ENCODE assay signal across 26 cellular contexts in the genomic region with DNA sequence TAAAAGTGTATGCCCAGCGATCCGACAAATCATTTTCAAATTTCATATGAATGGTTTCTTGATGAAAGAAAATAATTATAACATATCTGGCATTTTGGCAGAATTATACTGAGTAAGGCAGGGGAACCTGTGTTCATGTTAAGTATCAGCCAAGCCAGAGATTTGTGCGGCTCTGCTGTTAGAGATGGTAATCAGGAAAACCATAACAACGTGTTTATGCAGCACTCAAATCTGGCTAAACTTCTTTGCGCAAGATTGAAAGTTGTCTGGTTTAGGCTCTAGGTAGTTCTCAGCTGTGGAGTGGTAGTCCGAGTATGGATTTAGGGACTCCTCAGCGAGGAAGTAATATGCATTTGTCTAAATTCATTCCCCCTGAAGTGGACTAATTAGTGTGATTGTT. TPM values are rescaled to one million over a fixed set of nuclear protein-coding genes. Genes with fewer than 3 reads are reported as not detected.
DNase-seq lines count a peak whose midpoint lies in the region; ATAC-seq, FAIRE-seq and TF ChIP-seq lines count a peak whose summit lies in the region.
"Had no signal": no experiment of that assay in that cellular context is flagged by ENCODE, and none has a peak within 500 bp of the region (broad histone marks: within the 10 kb centered on the region; RNA-seq: fewer than 3 reads in every experiment).

No MANE protein-coding gene starts in this region.

- no peaks in the 10 kb centered on the region for H3K4me1 Mint-ChIP-seq in MCF 10A (ENCODE audit: insufficient read depth, unreplicated experiment)
- H3K4me1 Mint-ChIP-seq in stimulated activated naive B cell treated with anti-CD40 and anti-IgM and Interleukin-4, amounts not matched to agents 10 μg/mL and 1 μg/mL and 100 μg/mL, for 72 hours: no peaks in the 10 kb centered on the region
- H3K4me1 Mint-ChIP-seq: CD8-positive, alpha-beta memory T cell had no signal

- no peak overlapping the region for H3K4me3 Mint-ChIP-seq in MCF 10A (ENCODE audit: unreplicated experiment)
- no peak overlapping the region for H3K4me3 Mint-ChIP-seq in stimulated activated naive B cell treated with anti-CD40 and anti-IgM and Interleukin-4, amounts not matched to agents 10 μg/mL and 1 μg/mL and 100 μg/mL, for 72 hours
- H3K4me3 Mint-ChIP-seq: CD14-positive monocyte; CD4-positive, alpha-beta T cell; CD8-positive, alpha-beta memory T cell; H9 had no signal

- no peak for FAIRE-seq in GM12891 (lab: Jason Lieb, UNC)
- FAIRE-seq: A549, D721Med, GM12878, GM18507 had no signal

- TF ChIP-seq CTCF in MCF 10A (IDR thresholded peaks at IDR 0.05; ENCODE audit: unreplicated experiment) (no peak), VCaP (conservative IDR thresholded peaks at IDR 0.05) (no peak)

- no peaks in the 10 kb centered on the region for H3K9me3 Mint-ChIP-seq in MCF 10A (ENCODE audit: unreplicated experiment)
- no peaks in the 10 kb centered on the region for H3K9me3 Mint-ChIP-seq in stimulated activated naive B cell treated with anti-CD40 and anti-IgM and Interleukin-4, amounts not matched to agents 10 μg/mL and 1 μg/mL and 100 μg/mL, for 72 hours
- H3K9me3 Mint-ChIP-seq: CD4-positive, alpha-beta T cell; CD8-positive, alpha-beta memory T cell; H9 had no signal

- CTCF ChIA-PET in MCF 10A (lab: Yijun Ruan, JAX): no interaction called here

- no peaks in the 10 kb centered on the region for H3K36me3 Mint-ChIP-seq in MCF 10A (ENCODE audit: insufficient read depth, unreplicated experiment)
- H3K36me3 Mint-ChIP-seq in stimulated activated naive B cell treated with anti-CD40 and anti-IgM and Interleukin-4, amounts not matched to agents 10 μg/mL and 1 μg/mL and 100 μg/mL, for 72 hours: no peaks in the 10 kb centered on the region
- H3K36me3 Mint-ChIP-seq: CD14-positive monocyte; CD8-positive, alpha-beta memory T cell had no signal

- intact Hi-C loops in MCF 10A (cut with micrococcal nuclease): no loop called here

- in situ Hi-C loops in T47D (cut with HindIII; ENCODE audit: low pct_unique_long_range_greater_than_20kb, low sequenced_read_pairs): no loop called here

- POLR2A ChIA-PET in MCF 10A (lab: Yijun Ruan, JAX): no interaction called here

- TF ChIP-seq POLR2A in GM12891 (IDR thresholded peaks at IDR 0.05; ENCODE audit: low read depth, low read length): no peak

- peak overlapping the region; percentile 40 for H3K27ac ChIP-seq in VCaP
- H3K27ac ChIP-seq: A549; BLaER1 treated with 17β-estradiol and CSF1 and Interleukin-3, amounts not matched to agents 10 nM and 100 nM; GM23248 had no signal

- no peak overlapping the region for H3K27ac Mint-ChIP-seq in MCF 10A (ENCODE audit: low read depth, unreplicated experiment)
- no peak overlapping the region for H3K27ac Mint-ChIP-seq in stimulated activated naive B cell treated with anti-CD40 and anti-IgM and Interleukin-4, amounts not matched to agents 10 μg/mL and 1 μg/mL and 100 μg/mL, for 72 hours
- H3K27ac Mint-ChIP-seq: CD4-positive, alpha-beta T cell; CD8-positive, alpha-beta memory T cell; H9 had no signal

- no TSS peak for BruUV-seq in MCF 10A (replicated peaks; lab: Mats Ljungman, UMichigan)

- H3K27me3 Mint-ChIP-seq in MCF 10A (ENCODE audit: insufficient read depth, unreplicated experiment): peaks cover 4% of the 10 kb centered on the region
- peaks cover 24 to 50% of the 10 kb centered on the region in 2 donors for H3K27me3 Mint-ChIP-seq in stimulated activated naive B cell treated with anti-CD40 and anti-IgM and Interleukin-4, amounts not matched to agents 10 μg/mL and 1 μg/mL and 100 μg/mL, for 72 hours

- no peak for ATAC-seq in left lobe of liver
- ATAC-seq in stimulated activated naive B cell treated with anti-CD40 and anti-IgM and Interleukin-4, amounts not matched to agents 10 μg/mL and 1 μg/mL and 100 μg/mL, for 72 hours (replicated peaks): no peak
- ATAC-seq: A549, GM12878, HCT116 had no signal

- peak; percentile 36 to 40 for DNase-seq in T47D (ENCODE audit: low read depth in 1 of 2, low spot score in 1 of 2)
- DNase-seq in MCF 10A (ENCODE audit: unreplicated experiment): no peak
- DNase-seq in left lobe of liver (ENCODE audit: low spot score): peak; percentile 7
- no peak for DNase-seq in GM12891 (ENCODE audit: insufficient read length, low spot score)
- DNase-seq in UCSD-AML1 (lab: John Stamatoyannopoulos, UW; ENCODE audit: unreplicated experiment): no peak
- no peak for DNase-seq in stimulated activated naive B cell treated with anti-CD40 and anti-IgM and Interleukin-4, amounts not matched to agents 10 μg/mL and 1 μg/mL and 100 μg/mL, for 72 hours
- DNase-seq: 8988T; ACHN; AML-193; BE2C; CD8-positive, alpha-beta memory T cell; DMS 273 treated with DMSO at 0.1 percent for 48 hours; DMS79; EL; GDM1; GM23248 had no signal

TF ChIP-seq in GM12891, 5 proteins besides CTCF, POLR2A, EP300 and RAD21:
- TF ChIP-seq POU2F2 (IDR thresholded peaks at IDR 0.05; ENCODE audit: low read depth, low read length) (no peak), PAX5 (IDR thresholded peaks at IDR 0.05; ENCODE audit: insufficient read depth, low read length, severe bottlenecking) (no peak), POLR2AphosphoS5 (IDR thresholded peaks at IDR 0.05; ENCODE audit: low read depth, low read length) (no peak), SPI1 (IDR thresholded peaks at IDR 0.05; ENCODE audit: low read depth, low read length) (no peak), TAF1 (IDR thresholded peaks at IDR 0.05; ENCODE audit: low read depth, low read length) (no peak)

RNA-seq across cellular contexts. Expression of a gene that starts 8.9 kb away (rescaled TPM):
- total RNA-seq in MCF 10A (2022) (129 and 152 TPM in 2 replicates), left lobe of liver (5.8 TPM)
- 3.0 TPM for polyA plus RNA-seq in GM12891 (2012; ENCODE audit: low read depth, missing spikeins)

Comparison
In these comparisons a context has a peak if more than half of its experiments do, and no peak if none do; other contexts are left out.
1. DNase-seq: peak in T47D (2 of 2) and left lobe of liver (single experiment); none in MCF 10A (single experiment), GM12891 (single experiment), UCSD-AML1 (single experiment) and stimulated activated naive B cell treated with anti-CD40 and anti-IgM and Interleukin-4, amounts not matched to agents 10 μg/mL and 1 μg/mL and 100 μg/mL, for 72 hours (single experiment).
2. RNA of a gene that starts 8.9 kb away (total RNA-seq): 129 to 152 TPM in MCF 10A; 5.8 TPM in left lobe of liver (single experiment); every median in the first group is over 10 times any median in the second.